Comparison of ENCODE assay signal across 9 cellular contexts in genomic region chr11:108854366-108854765, GRCh38.
A peak's percentile ranks its signal among the peaks of the same experiment; 100 is the strongest.
DNase-seq lines count a peak whose midpoint lies in the region; ATAC-seq, FAIRE-seq and TF ChIP-seq lines count a peak whose summit lies in the region.
"Had no signal": no experiment of that assay in that cellular context is flagged by ENCODE, and none has a peak within 500 bp of the region (broad histone marks: within the 10 kb centered on the region; RNA-seq: fewer than 3 reads in every experiment).

No MANE protein-coding gene starts in this region.

- WGBS in GM12878 (ENCODE audit: insufficient coverage, insufficient replicate concordance, low lambda C conversion rate, missing lambda C conversion rate): 2% methylated on average over 2 of the region's 2 CpGs

- peak overlapping the region; percentile 77 for H3K4me3 Mint-ChIP-seq in activated naive CD4-positive, alpha-beta T cell treated with anti-CD3 and anti-CD28 coated beads, Interleukin-2, amount 10 ng/mL, durations not matched to agents 7 days and 5 days

- H3K9ac ChIP-seq in GM12878 (ENCODE audit: control insufficient read depth, insufficient read depth, low read length): peak overlapping the region; percentile 43
- H3K9ac ChIP-seq in skeletal muscle satellite cell (ENCODE audit: low read depth, low read length): no peak overlapping the region

- in situ Hi-C loops in GM12878 (cut with MboI): no loop called here

- no peaks in the 10 kb centered on the region for H3K9me3 ChIP-seq in GM12878 (replicated peaks; ENCODE audit: control insufficient read depth, insufficient read depth, low read length)
- no peaks in the 10 kb centered on the region for H3K9me3 ChIP-seq in skeletal muscle satellite cell (replicated peaks; ENCODE audit: low read length)

- H3K4me2 ChIP-seq in GM12878 (ENCODE audit: control insufficient read depth, insufficient read depth): peak overlapping the region; percentile 92
- H3K4me2 ChIP-seq in skeletal muscle satellite cell (ENCODE audit: low read length): peak overlapping the region; percentile 46

- no peaks in the 10 kb centered on the region for H4K20me1 ChIP-seq in GM12878 (ENCODE audit: control insufficient read depth, insufficient read depth)

- peak overlapping the region; percentile 61 for H3K4me3 ChIP-seq in GM12878
- no peak overlapping the region for H3K4me3 ChIP-seq in skeletal muscle satellite cell (ENCODE audit: low read length)

- H3K36me3 ChIP-seq in GM12878 (ENCODE audit: control insufficient read depth in 2 of 2, insufficient read depth in 2 of 2, low read length in 1 of 2): no peaks in the 10 kb centered on the region
- H3K36me3 ChIP-seq in skeletal muscle satellite cell (ENCODE audit: insufficient read depth, low read length): peaks cover 6% of the 10 kb centered on the region

- H3K27ac ChIP-seq in GM12878 (ENCODE audit: control insufficient read depth, insufficient read depth): peak overlapping the region; percentile 80

- RAD21 ChIA-PET in GM12878 (lab: Charles Lee; ENCODE audit: unreplicated experiment): interaction anchor here (0.8 to 3.3 kb wide), 15 partner anchors 9 to 156 kb away, joined by 3 to 23 read pairs (median 4); no protein-coding TSS in a partner anchor

- TF ChIP-seq EP300 in GM12878 (IDR thresholded peaks at IDR 0.05; ENCODE audit: borderline replicate concordance in 1 of 2, control insufficient read depth in 1 of 2, low read depth in 2 of 2, low read length in 2 of 2): peak in 1 of 2 experiments; percentile 36; a peak in 1 of 4 replicates

- peaks cover 2% of the 10 kb centered on the region for H3K79me2 ChIP-seq in GM12878 (ENCODE audit: control insufficient read depth, insufficient read depth, low read length)

- H3K9me3 Mint-ChIP-seq in activated naive CD4-positive, alpha-beta T cell treated with anti-CD3 and anti-CD28 coated beads, Interleukin-2, amount 10 ng/mL, durations not matched to agents 7 days and 5 days: no peaks in the 10 kb centered on the region

- CTCF ChIA-PET in activated naive CD4-positive, alpha-beta T cell treated with anti-CD3 and anti-CD28 coated beads, Interleukin-2, amount 10 ng/mL, durations not matched to agents 7 days and 5 days (lab: Charles Lee): interaction anchor here (0.7 to 3.1 kb wide), 5 partner anchors 9 to 188 kb away, joined by 3 to 9 read pairs (median 4); no protein-coding TSS in a partner anchor
- CTCF ChIA-PET in GM12878 (lab: Yijun Ruan, JAX): interaction anchor here (0.6 to 4.6 kb wide), 9 partner anchors 13 to 840 kb away, joined by 3 to 25 read pairs (median 4); no protein-coding TSS in a partner anchor

- no peak for TF ChIP-seq RAD21 in GM12878 (IDR thresholded peaks at IDR 0.05; ENCODE audit: insufficient read depth, low read depth, low read length)

- H3K36me3 Mint-ChIP-seq in activated naive CD4-positive, alpha-beta T cell treated with anti-CD3 and anti-CD28 coated beads, Interleukin-2, amount 10 ng/mL, durations not matched to agents 7 days and 5 days: peaks cover 8% of the 10 kb centered on the region

- peak; percentile 93 for FAIRE-seq in GM12878 (lab: Jason Lieb, UNC)

- TF ChIP-seq POLR2A in GM12878 (IDR thresholded peaks at IDR 0.05; ENCODE audit: low read depth, low read length): no peak

- SMC1A ChIA-PET in GM12878 (lab: Charles Lee; ENCODE audit: uncharacterized antibody, unreplicated experiment): interaction anchor here (0.6 to 4.0 kb wide), 22 partner anchors 9 to 839 kb away, joined by 3 to 22 read pairs (median 5); no protein-coding TSS in a partner anchor

- H3K4me1 ChIP-seq in GM12878 (ENCODE audit: control insufficient read depth, insufficient read depth, low read length) (peaks cover 13% of the 10 kb centered on the region), skeletal muscle satellite cell (ENCODE audit: control insufficient read depth, insufficient read depth, low read length) (no peaks in the 10 kb centered on the region)

- H3K27me3 ChIP-seq in GM12878 (replicated peaks in 1 of 2; ENCODE audit: control insufficient read depth in 2 of 2, insufficient read depth in 2 of 2, low read length in 1 of 2): no peaks in the 10 kb centered on the region
- no peaks in the 10 kb centered on the region for H3K27me3 ChIP-seq in skeletal muscle satellite cell (ENCODE audit: control insufficient read depth, insufficient read depth, low read length)

- no TSS peak for BruUV-seq in GM12878 (replicated peaks; lab: Mats Ljungman, UMichigan)

- ATAC-seq in HG03135 (IDR thresholded peaks at IDR 0.05; ENCODE audit: unreplicated experiment): peak; percentile 94
- ATAC-seq in GM12878: peak; percentile 95

- TF ChIP-seq CTCF in GM12878 (IDR thresholded peaks at IDR 0.05 in 2 of 3, conservative IDR thresholded peaks at IDR 0.05 in 1 of 3; ENCODE audit: control insufficient read depth in 2 of 3, extremely low read depth in 1 of 3, insufficient read depth in 1 of 3, low read depth in 3 of 3, low read length in 3 of 3): no peak

- H2AFZ ChIP-seq in GM12878 (ENCODE audit: control insufficient read depth, low read depth, low read length): peak overlapping the region; percentile 71

- POLR2A ChIA-PET in GM12878 (lab: Charles Lee): interaction anchor here (0.6 to 1.2 kb wide), 5 partner anchors 13 to 1436 kb away, joined by 3 to 4 read pairs (median 3); no protein-coding TSS in a partner anchor

- H3K27me3 Mint-ChIP-seq in activated naive CD4-positive, alpha-beta T cell treated with anti-CD3 and anti-CD28 coated beads, Interleukin-2, amount 10 ng/mL, durations not matched to agents 7 days and 5 days: no peaks in the 10 kb centered on the region

- peaks cover 38% of the 10 kb centered on the region for H3K4me1 Mint-ChIP-seq in activated naive CD4-positive, alpha-beta T cell treated with anti-CD3 and anti-CD28 coated beads, Interleukin-2, amount 10 ng/mL, durations not matched to agents 7 days and 5 days

- no peak for DNase-seq in activated naive CD4-positive, alpha-beta T cell treated with anti-CD3 and anti-CD28 coated beads, Interleukin-2, amount 10 ng/mL, durations not matched to agents 7 days and 5 days
- DNase-seq in activated naive CD4-positive, alpha-beta T cell treated with anti-CD3 and anti-CD28 coated beads, Interleukin-2, amount 50 U/mL, for 16 hours: no peak
- DNase-seq in GM12878 (ENCODE audit: low read depth, low spot score) (peak; percentile 51), superior temporal gyrus (ENCODE audit: extremely low spot score) (no peak)
- DNase-seq in central memory CD4-positive, alpha-beta T cell: no peak
- DNase-seq in activated CD4-positive, alpha-beta T cell treated with anti-CD3 and anti-CD28 coated beads, Interleukin-2, amount 50 U/mL, for 48 hours: no peak
- DNase-seq: DND-41 had no signal

- peak overlapping the region; percentile 96 for H3K27ac Mint-ChIP-seq in activated naive CD4-positive, alpha-beta T cell treated with anti-CD3 and anti-CD28 coated beads, Interleukin-2, amount 10 ng/mL, durations not matched to agents 7 days and 5 days

- intact Hi-C loops in GM12878 (cut with micrococcal nuclease; ENCODE audit: unreplicated experiment): no loop called here

TF ChIP-seq in GM12878, 131 proteins besides CTCF, POLR2A, EP300 and RAD21 (continues in another document):
- TF ChIP-seq, protein P1, sequence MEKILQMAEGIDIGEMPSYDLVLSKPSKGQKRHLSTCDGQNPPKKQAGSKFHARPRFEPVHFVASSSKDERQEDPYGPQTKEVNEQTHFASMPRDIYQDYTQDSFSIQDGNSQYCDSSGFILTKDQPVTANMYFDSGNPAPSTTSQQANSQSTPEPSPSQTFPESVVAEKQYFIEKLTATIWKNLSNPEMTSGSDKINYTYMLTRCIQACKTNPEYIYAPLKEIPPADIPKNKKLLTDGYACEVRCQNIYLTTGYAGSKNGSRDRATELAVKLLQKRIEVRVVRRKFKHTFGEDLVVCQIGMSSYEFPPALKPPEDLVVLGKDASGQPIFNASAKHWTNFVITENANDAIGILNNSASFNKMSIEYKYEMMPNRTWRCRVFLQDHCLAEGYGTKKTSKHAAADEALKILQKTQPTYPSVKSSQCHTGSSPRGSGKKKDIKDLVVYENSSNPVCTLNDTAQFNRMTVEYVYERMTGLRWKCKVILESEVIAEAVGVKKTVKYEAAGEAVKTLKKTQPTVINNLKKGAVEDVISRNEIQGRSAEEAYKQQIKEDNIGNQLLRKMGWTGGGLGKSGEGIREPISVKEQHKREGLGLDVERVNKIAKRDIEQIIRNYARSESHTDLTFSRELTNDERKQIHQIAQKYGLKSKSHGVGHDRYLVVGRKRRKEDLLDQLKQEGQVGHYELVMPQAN (conservative IDR thresholded peaks at IDR 0.05): no peak
- no peak for TF ChIP-seq HDGF (IDR thresholded peaks at IDR 0.05)
- TF ChIP-seq, protein P2, sequence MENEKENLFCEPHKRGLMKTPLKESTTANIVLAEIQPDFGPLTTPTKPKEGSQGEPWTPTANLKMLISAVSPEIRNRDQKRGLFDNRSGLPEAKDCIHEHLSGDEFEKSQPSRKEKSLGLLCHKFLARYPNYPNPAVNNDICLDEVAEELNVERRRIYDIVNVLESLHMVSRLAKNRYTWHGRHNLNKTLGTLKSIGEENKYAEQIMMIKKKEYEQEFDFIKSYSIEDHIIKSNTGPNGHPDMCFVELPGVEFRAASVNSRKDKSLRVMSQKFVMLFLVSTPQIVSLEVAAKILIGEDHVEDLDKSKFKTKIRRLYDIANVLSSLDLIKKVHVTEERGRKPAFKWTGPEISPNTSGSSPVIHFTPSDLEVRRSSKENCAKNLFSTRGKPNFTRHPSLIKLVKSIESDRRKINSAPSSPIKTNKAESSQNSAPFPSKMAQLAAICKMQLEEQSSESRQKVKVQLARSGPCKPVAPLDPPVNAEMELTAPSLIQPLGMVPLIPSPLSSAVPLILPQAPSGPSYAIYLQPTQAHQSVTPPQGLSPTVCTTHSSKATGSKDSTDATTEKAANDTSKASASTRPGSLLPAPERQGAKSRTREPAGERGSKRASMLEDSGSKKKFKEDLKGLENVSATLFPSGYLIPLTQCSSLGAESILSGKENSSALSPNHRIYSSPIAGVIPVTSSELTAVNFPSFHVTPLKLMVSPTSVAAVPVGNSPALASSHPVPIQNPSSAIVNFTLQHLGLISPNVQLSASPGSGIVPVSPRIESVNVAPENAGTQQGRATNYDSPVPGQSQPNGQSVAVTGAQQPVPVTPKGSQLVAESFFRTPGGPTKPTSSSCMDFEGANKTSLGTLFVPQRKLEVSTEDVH (IDR thresholded peaks at IDR 0.05; ENCODE audit: low read depth, partially characterized antibody): no peak
